10 cellular contexts compared by ENCODE assay signal in the genomic region with DNA sequence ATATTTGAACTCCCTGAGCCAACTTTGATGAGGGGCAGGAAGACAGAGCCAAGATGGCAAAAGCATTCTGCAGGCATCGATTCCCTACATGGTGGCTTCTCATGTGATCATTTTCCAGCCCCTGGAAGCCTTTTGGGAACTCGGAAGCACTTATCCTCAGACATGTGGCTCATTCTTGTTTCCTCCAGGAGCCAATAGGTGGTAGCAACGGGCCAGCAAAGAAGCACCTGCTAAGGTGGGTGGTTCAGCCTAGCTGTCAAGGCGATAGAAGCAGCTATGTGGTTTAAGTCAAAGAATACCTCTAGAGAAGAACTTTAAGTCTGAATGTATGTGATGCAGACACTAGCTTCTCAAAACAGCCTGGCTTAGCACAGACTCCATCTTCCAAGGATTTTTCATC.
DNase-seq lines count a peak whose midpoint lies in the region; ATAC-seq and TF ChIP-seq lines count a peak whose summit lies in the region.
"Had no signal": no experiment of that assay in that cellular context is flagged by ENCODE, and none has a peak within 500 bp of the region (broad histone marks: within the 10 kb centered on the region; RNA-seq: fewer than 3 reads in every experiment).

No MANE protein-coding gene starts in this region.

- CTCF ChIA-PET in HEK293 (lab: Yijun Ruan, JAX) (interaction anchor here (0.6 to 2.5 kb wide), 13 partner anchors 26 to 673 kb away, joined by 3 to 23 read pairs (median 4); no protein-coding TSS in a partner anchor), T-cell (lab: Charles Lee) (interaction anchor here in 1 of 2 donors (1.1 kb wide), 1 partner anchor 79 kb away, joined by 5 read pairs; no protein-coding TSS in a partner anchor)

- peaks cover 10 to 31% of the 10 kb centered on the region in 2 donors for H3K27me3 Mint-ChIP-seq in T-cell
- H3K27me3 Mint-ChIP-seq: stimulated activated memory B cell treated with anti-CD40 and anti-IgM and Interleukin-4, amounts not matched to agents 10 μg/mL and 1 μg/mL and 100 μg/mL, for 72 hours had no signal

- ATAC-seq in T-cell (replicated peaks in 1 of 4) (no peak), GM21447 (IDR thresholded peaks at IDR 0.05; ENCODE audit: unreplicated experiment) (no peak), GM21825 (IDR thresholded peaks at IDR 0.05; ENCODE audit: unreplicated experiment) (no peak)
- ATAC-seq: stimulated activated memory B cell treated with anti-CD40 and anti-IgM and Interleukin-4, amounts not matched to agents 10 μg/mL and 1 μg/mL and 100 μg/mL, for 72 hours had no signal

- H3K9me3 Mint-ChIP-seq in T-cell = peaks cover 4 to 22% (median 15%) of the 10 kb centered on the region in 3 donors

- POLR2A ChIA-PET in HEK293 (lab: Yijun Ruan, JAX) = no interaction called here
- POLR2A ChIA-PET in T-cell (lab: Charles Lee) = interaction anchor here in 1 of 2 donors (0.7 kb wide), 1 partner anchor 980 kb away, joined by 3 read pairs; no protein-coding TSS in a partner anchor

- H3K9me3 ChIP-seq in HEK293 (ENCODE audit: control insufficient read depth, insufficient read depth, low read depth, low read length) = no peaks in the 10 kb centered on the region
- H3K9me3 ChIP-seq in Peyer's patch = no peaks in the 10 kb centered on the region

- H3K36me3 ChIP-seq in HEK293 (ENCODE audit: control insufficient read depth in 2 of 2, insufficient read depth in 1 of 2, low read length in 2 of 2) = no peaks in the 10 kb centered on the region
- H3K36me3 ChIP-seq in Peyer's patch = no peaks in the 10 kb centered on the region

- DNase-seq in DMS153 (lab: John Stamatoyannopoulos, UW) (peak; percentile 53), NCI-H748 (lab: John Stamatoyannopoulos, UW; ENCODE audit: unreplicated experiment) (peak; percentile 78), epithelial cell of proximal tubule (ENCODE audit: low read depth) (no peak), T-cell (no peak), Peyer's patch (no peak)

- TF ChIP-seq POLR2A in Peyer's patch (IDR thresholded peaks at IDR 0.05) = no peak

- H3K27ac ChIP-seq in HEK293 (ENCODE audit: extremely low read depth, low read depth, low read length) (no peak overlapping the region), Peyer's patch (no peak overlapping the region)
- H3K27ac ChIP-seq: epithelial cell of prostate had no signal

- no peak overlapping the region for H3K4me3 Mint-ChIP-seq in T-cell
- H3K4me3 Mint-ChIP-seq: stimulated activated memory B cell treated with anti-CD40 and anti-IgM and Interleukin-4, amounts not matched to agents 10 μg/mL and 1 μg/mL and 100 μg/mL, for 72 hours had no signal

- TF ChIP-seq CTCF in HEK293 (tag by site-specific recombination; IDR thresholded peaks at IDR 0.05) (peak; percentile 50; the same call in 1 of the 2 replicates), epithelial cell of proximal tubule (conservative IDR thresholded peaks at IDR 0.05; ENCODE audit: low read depth, low read length) (peak; percentile 56), Peyer's patch (IDR thresholded peaks at IDR 0.05) (no peak)

- H3K4me1 ChIP-seq in HEK293 (ENCODE audit: control insufficient read depth, insufficient read depth, low read length) (no peaks in the 10 kb centered on the region), Peyer's patch (no peaks in the 10 kb centered on the region)

- H3K4me1 Mint-ChIP-seq in T-cell = no peaks in the 10 kb centered on the region
- H3K4me1 Mint-ChIP-seq: stimulated activated memory B cell treated with anti-CD40 and anti-IgM and Interleukin-4, amounts not matched to agents 10 μg/mL and 1 μg/mL and 100 μg/mL, for 72 hours had no signal

- H3K4me3 ChIP-seq in HEK293 (ENCODE audit: low read depth, low read length) (no peak overlapping the region), epithelial cell of proximal tubule (ENCODE audit: low read depth, low read length) (no peak overlapping the region), Peyer's patch (no peak overlapping the region)

- H3K27ac Mint-ChIP-seq in T-cell = no peak overlapping the region
- H3K27ac Mint-ChIP-seq: stimulated activated memory B cell treated with anti-CD40 and anti-IgM and Interleukin-4, amounts not matched to agents 10 μg/mL and 1 μg/mL and 100 μg/mL, for 72 hours had no signal

- no peaks in the 10 kb centered on the region for H3K36me3 Mint-ChIP-seq in T-cell
- H3K36me3 Mint-ChIP-seq: stimulated activated memory B cell treated with anti-CD40 and anti-IgM and Interleukin-4, amounts not matched to agents 10 μg/mL and 1 μg/mL and 100 μg/mL, for 72 hours had no signal

- H3K27me3 ChIP-seq in Peyer's patch = no peaks in the 10 kb centered on the region

TF ChIP-seq in HEK293, 187 proteins besides CTCF, POLR2A, EP300 and RAD21:
- peak; percentile 88 for TF ChIP-seq ZNF654 (tag by site-specific recombination; IDR thresholded peaks at IDR 0.05; ENCODE audit: low read depth)
- no peak for TF ChIP-seq ZNF792 (tag by site-specific recombination; IDR thresholded peaks at IDR 0.05)
- 0 out of 2 replicates have a peak, but pooled peaks have one; percentile 18 for TF ChIP-seq IKZF3 (tag by site-specific recombination; IDR thresholded peaks at IDR 0.05)
- TF ChIP-seq ZFHX2 (tag by site-specific recombination; conservative IDR thresholded peaks at IDR 0.05) = no peak

Comparison
In these comparisons a context has a peak if more than half of its experiments do, and no peak if none do; other contexts are left out.
1. DNase-seq: peak in DMS153 (single experiment) and NCI-H748 (single experiment); none in epithelial cell of proximal tubule (single experiment), T-cell (0 of 34) and Peyer's patch (0 of 3).
2. CTCF ChIP-seq: peak in HEK293 (single experiment) and epithelial cell of proximal tubule (single experiment); none in Peyer's patch (0 of 6).